Comparison of ENCODE assay signal across 10 cellular contexts in the genomic region with DNA sequence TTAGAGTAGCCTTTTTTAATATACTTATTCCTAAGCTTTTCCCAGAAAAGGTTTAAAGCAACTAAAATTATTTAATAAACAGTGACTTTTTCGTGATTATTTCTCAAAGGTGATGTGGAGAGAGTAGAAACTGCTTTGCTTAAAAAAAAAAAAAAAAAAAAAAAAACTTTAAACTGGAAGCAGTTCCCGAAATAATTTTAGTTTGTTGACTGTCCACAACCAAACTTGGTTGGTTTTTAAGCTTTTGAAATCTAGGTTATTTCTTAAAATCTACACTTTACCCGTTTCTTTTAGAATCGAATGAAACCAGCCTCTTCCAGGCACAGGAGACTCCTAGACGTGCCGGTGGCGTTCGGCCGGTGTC. TPM values are rescaled to one million over a fixed set of nuclear protein-coding genes. Genes with fewer than 3 reads are reported as not detected.
DNase-seq lines count a peak whose midpoint lies in the region; ATAC-seq and TF ChIP-seq lines count a peak whose summit lies in the region.
"Had no signal": no experiment of that assay in that cellular context is flagged by ENCODE, and none has a peak within 500 bp of the region (broad histone marks: within the 10 kb centered on the region; RNA-seq: fewer than 3 reads in every experiment).

No MANE protein-coding gene starts in this region.

- H3K36me3 ChIP-seq in HUES48 (ENCODE audit: control insufficient read depth, insufficient read depth, low read length) = no peaks in the 10 kb centered on the region
- no peaks in the 10 kb centered on the region for H3K36me3 ChIP-seq in breast epithelium
- no peaks in the 10 kb centered on the region for H3K36me3 ChIP-seq in lung (ENCODE audit: control insufficient read depth in 2 of 2, insufficient read depth in 2 of 2, low read length in 2 of 2)

- peaks cover 29% of the 10 kb centered on the region for H3K4me1 ChIP-seq in HUES48 (ENCODE audit: control insufficient read depth, insufficient read depth, low read length)
- no peaks in the 10 kb centered on the region for H3K4me1 ChIP-seq in breast epithelium
- H3K4me1 ChIP-seq in lung (ENCODE audit: control insufficient read depth in 2 of 2, insufficient read depth in 2 of 2, low read length in 2 of 2) = no peaks in the 10 kb centered on the region

- peak overlapping the region; percentile 51 for H3K4me3 ChIP-seq in HUES48 (ENCODE audit: low read depth, low read length)
- H3K4me3 ChIP-seq in breast epithelium = peak overlapping the region; percentile 31 to 66 (median 43)
- peak overlapping the region; percentile 15 for H3K4me3 ChIP-seq in lung

- H3K9me3 Mint-ChIP-seq in stimulated activated naive CD8-positive, alpha-beta T cell treated with anti-CD3 and anti-CD28 coated beads, Interleukin-15, amount 100 ng/mL, for 72 hours = no peaks in the 10 kb centered on the region

- H3K27ac ChIP-seq in HUES48 (ENCODE audit: low read depth, low read length) (peak overlapping the region; percentile 21), breast epithelium (peak overlapping the region; percentile 86 to 93), lung (ENCODE audit: low read depth in 1 of 2, low read length in 1 of 2) (peak overlapping the region in 1 of 2 donors; percentile 92)

- H3K9ac ChIP-seq in HUES48 (ENCODE audit: low read depth, low read length) = no peak overlapping the region

- intact Hi-C loops in breast epithelium (cut with DNase I; ENCODE audit: low total_unique reads) = loop anchor here (5.0 kb wide), 1 partner anchor 285 kb away; the partner anchor contains the start of gene HOXA5

- H3K27me3 Mint-ChIP-seq in stimulated activated naive CD8-positive, alpha-beta T cell treated with anti-CD3 and anti-CD28 coated beads, Interleukin-15, amount 100 ng/mL, for 72 hours = peaks cover 33% of the 10 kb centered on the region

- no peak for ATAC-seq in lung (ENCODE audit: insufficient read depth, low FRiP score)
- ATAC-seq in stimulated activated naive CD8-positive, alpha-beta T cell treated with anti-CD3 and anti-CD28 coated beads, Interleukin-15, amount 100 ng/mL, for 72 hours = peak; percentile 15
- ATAC-seq in HG03139 (IDR thresholded peaks at IDR 0.05; ENCODE audit: unreplicated experiment) = no peak
- no peak for ATAC-seq in GM19328 (IDR thresholded peaks at IDR 0.05; ENCODE audit: unreplicated experiment)

- H3K4me3 Mint-ChIP-seq in stimulated activated naive CD8-positive, alpha-beta T cell treated with anti-CD3 and anti-CD28 coated beads, Interleukin-15, amount 100 ng/mL, for 72 hours = peak overlapping the region in 1 of 2 donors; percentile 44
- H3K4me3 Mint-ChIP-seq: activated naive CD8-positive, alpha-beta T cell had no signal

- DNase-seq in breast epithelium (ENCODE audit: low spot score in 2 of 2) (no peak), lung (ENCODE audit: low spot score) (no peak), NCI-H526 (lab: John Stamatoyannopoulos, UW) (no peak), NCI-H226 (no peak)
- no peak for DNase-seq in stimulated activated naive CD8-positive, alpha-beta T cell treated with anti-CD3 and anti-CD28 coated beads, Interleukin-15, amount 100 ng/mL, for 72 hours
- DNase-seq: activated CD4-positive, CD25-positive, alpha-beta regulatory T cell had no signal

- 7 to 14% methylated on average over 9 of the region's 9 CpGs for WGBS in lung, 2 donors

- H3K9me3 ChIP-seq in HUES48 (ENCODE audit: control insufficient read depth, insufficient read depth, low read length) (no peaks in the 10 kb centered on the region), breast epithelium (no peaks in the 10 kb centered on the region), lung (ENCODE audit: control insufficient read depth in 2 of 2, insufficient read depth in 1 of 2, low read length in 1 of 2) (no peaks in the 10 kb centered on the region)

- peaks cover 11% of the 10 kb centered on the region for H3K4me1 Mint-ChIP-seq in stimulated activated naive CD8-positive, alpha-beta T cell treated with anti-CD3 and anti-CD28 coated beads, Interleukin-15, amount 100 ng/mL, for 72 hours

- TF ChIP-seq CTCF in breast epithelium (IDR thresholded peaks at IDR 0.05) (no peak), lung (IDR thresholded peaks at IDR 0.05; ENCODE audit: control extremely low read depth, extremely low read depth) (no peak)

- no peak overlapping the region for H3K27ac Mint-ChIP-seq in stimulated activated naive CD8-positive, alpha-beta T cell treated with anti-CD3 and anti-CD28 coated beads, Interleukin-15, amount 100 ng/mL, for 72 hours
- H3K27ac Mint-ChIP-seq: activated naive CD8-positive, alpha-beta T cell had no signal

- no peak for TF ChIP-seq POLR2A in breast epithelium (IDR thresholded peaks at IDR 0.05)

- H3K27me3 ChIP-seq in HUES48 (ENCODE audit: control insufficient read depth, insufficient read depth, low read length) = peaks cover 79% of the 10 kb centered on the region
- H3K27me3 ChIP-seq in breast epithelium = no peaks in the 10 kb centered on the region
- no peaks in the 10 kb centered on the region for H3K27me3 ChIP-seq in lung (ENCODE audit: control insufficient read depth, insufficient read depth)

RNA-seq across cellular contexts. Expression of gene SKAP2, which starts 7.2 kb away (rescaled TPM):
- total RNA-seq in breast epithelium = 10 to 100 TPM; 26.5 to 46.5 (median 35.7) TPM
- total RNA-seq in lung = 10 to 100 TPM; 37.7 to 40.1 TPM
- 10 to 100 TPM in 1 of 2 donors, 1 to 10 TPM in 1; 9.2 to 33.9 TPM for polyA plus RNA-seq in lung
